ENCODE assay signal across 21 cellular contexts in the genomic region with DNA sequence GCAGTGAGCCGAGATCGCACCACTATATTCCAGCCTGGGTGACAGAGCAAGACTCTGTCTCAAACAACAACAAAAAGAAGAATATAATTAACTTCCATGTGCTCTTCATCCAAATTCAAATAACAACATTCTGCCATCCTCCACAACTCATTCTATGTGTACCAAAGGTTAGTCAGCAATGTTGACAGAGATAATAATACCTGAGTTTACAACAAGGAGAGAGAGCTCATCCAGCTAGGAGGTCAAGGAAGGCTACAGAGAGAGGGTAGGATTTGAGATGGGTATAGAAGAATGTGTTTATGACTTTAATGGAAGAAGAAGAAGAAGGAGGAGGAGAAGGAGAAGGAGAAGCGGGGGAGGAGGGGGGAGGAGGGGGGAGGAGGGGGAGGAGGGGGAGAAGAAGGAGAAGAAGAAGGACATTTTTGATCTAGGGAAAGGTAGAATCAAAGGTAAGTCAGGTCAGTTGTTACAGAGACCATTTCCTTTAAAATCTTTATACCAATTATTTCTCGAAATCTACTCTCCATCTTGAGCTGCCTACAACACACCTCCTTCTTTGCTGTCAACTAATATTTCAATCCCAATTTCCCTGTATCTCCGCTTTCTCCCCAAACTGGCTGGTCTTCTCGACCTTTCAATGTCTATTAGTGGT. TPM values are rescaled to one million over a fixed set of nuclear protein-coding genes. Genes with fewer than 3 reads are reported as not detected.
"Had no signal": no experiment of that assay in that cellular context is flagged by ENCODE, and none has a peak within 500 bp of the region (broad histone marks: within the 10 kb centered on the region; RNA-seq: fewer than 3 reads in every experiment).

No MANE protein-coding gene starts in this region.

- H3K27me3 Mint-ChIP-seq: activated CD4-positive, alpha-beta T cell treated with anti-CD3 and anti-CD28 coated beads, Interleukin-2, amount 10 ng/mL, durations not matched to agents 24 days and 14 days; activated naive CD8-positive, alpha-beta T cell treated with anti-CD3 and anti-CD28 coated beads, Interleukin-2, amount 10 ng/mL, durations not matched to agents 7 days and 5 days; T-helper 17 cell had no signal

- H3K4me1 Mint-ChIP-seq: WTC11 had no signal

- H3K9me3 Mint-ChIP-seq: activated CD4-positive, alpha-beta T cell treated with anti-CD3 and anti-CD28 coated beads, Interleukin-2, amount 10 ng/mL, durations not matched to agents 24 days and 14 days; activated naive CD4-positive, alpha-beta T cell treated with anti-CD3 and anti-CD28 coated beads for 36 hours; activated naive CD8-positive, alpha-beta T cell treated with anti-CD3 and anti-CD28 coated beads, Interleukin-2, amount 10 ng/mL, durations not matched to agents 7 days and 5 days; activated T-helper 1 cell treated with anti-CD3 and anti-CD28 coated beads, Interleukin-12 subunit alpha, Interleukin-12 subunit beta, Interleukin-2, Interleukin-4 antibody, amounts not matched to agents 30 ng/mL and 10 ng/mL and 1 ng/mL, durations not matched to agents 14 hours and 24 hours and 36 hours; WTC11 had no signal

- DNase-seq: activated CD4-positive, alpha-beta T cell treated with anti-CD3 and anti-CD28 coated beads, Interleukin-2, amount 10 ng/mL, durations not matched to agents 24 days and 14 days; activated CD4-positive, alpha-beta T cell treated with anti-CD3 and anti-CD28 coated beads, Interleukin-2, amount 50 U/mL, for 48 hours; activated CD4-positive, CD25-positive, alpha-beta regulatory T cell treated with anti-CD3 and anti-CD28 coated beads, Interleukin-2, amount 50 U/mL, for 72 hours; activated effector memory CD4-positive, alpha-beta T cell treated with anti-CD3 and anti-CD28 coated beads, Interleukin-2, amount 50 U/mL, for 16 hours; activated naive CD4-positive, alpha-beta T cell treated with anti-CD3 and anti-CD28 coated beads for 36 hours; activated naive CD8-positive, alpha-beta T cell treated with anti-CD3 and anti-CD28 coated beads, Interleukin-2, amount 10 ng/mL, durations not matched to agents 7 days and 5 days; aorta; central memory CD4-positive, alpha-beta T cell; Kasumi-1; KBM-7; NCI-H146; NCI-H187 treated with DMSO at 0.1 percent for 48 hours; NCI-H2081 treated with DMSO at 0.1 percent for 48 hours; NCI-H446; NCI-H524; SHP77 treated with DMSO at 0.1 percent for 48 hours; T-helper 17 cell; T-helper 9 cell had no signal

- H3K4me3 Mint-ChIP-seq: activated CD4-positive, alpha-beta T cell treated with anti-CD3 and anti-CD28 coated beads, Interleukin-2, amount 10 ng/mL, durations not matched to agents 24 days and 14 days; activated naive CD4-positive, alpha-beta T cell treated with anti-CD3 and anti-CD28 coated beads for 36 hours; activated naive CD8-positive, alpha-beta T cell treated with anti-CD3 and anti-CD28 coated beads, Interleukin-2, amount 10 ng/mL, durations not matched to agents 7 days and 5 days; activated T-helper 1 cell treated with anti-CD3 and anti-CD28 coated beads, Interleukin-12 subunit alpha, Interleukin-12 subunit beta, Interleukin-2, Interleukin-4 antibody, amounts not matched to agents 30 ng/mL and 10 ng/mL and 1 ng/mL, durations not matched to agents 14 hours and 24 hours and 36 hours; T-helper 17 cell; WTC11 had no signal

- ATAC-seq: T-helper 17 cell, WTC11 had no signal

- H3K27ac Mint-ChIP-seq: activated CD4-positive, alpha-beta T cell treated with anti-CD3 and anti-CD28 coated beads, Interleukin-2, amount 10 ng/mL, durations not matched to agents 24 days and 14 days; activated naive CD4-positive, alpha-beta T cell treated with anti-CD3 and anti-CD28 coated beads for 36 hours had no signal

RNA-seq across cellular contexts. Expression of gene HSF5, which starts 10.1 kb away (rescaled TPM):
- total RNA-seq: aorta, PC-9 had no signal
- polyA plus RNA-seq: aorta had no signal
